In genomic region chr18:8450013-8450412, GRCh38 we compare ENCODE assay signal across 9 cellular contexts.
DNase-seq lines count a peak whose midpoint lies in the region; ATAC-seq and TF ChIP-seq lines count a peak whose summit lies in the region.
"Had no signal": no experiment of that assay in that cellular context is flagged by ENCODE, and none has a peak within 500 bp of the region (broad histone marks: within the 10 kb centered on the region; RNA-seq: fewer than 3 reads in every experiment).

No MANE protein-coding gene starts in this region.

- H3K4me1 Mint-ChIP-seq in T-helper 17 cell, result no peaks in the 10 kb centered on the region
- no peaks in the 10 kb centered on the region for H3K4me1 Mint-ChIP-seq in activated CD4-positive, alpha-beta T cell treated with anti-CD3 and anti-CD28 coated beads, Interleukin-2, amount 10 ng/mL, durations not matched to agents 24 days and 14 days

- peak; percentile 73 for DNase-seq in DMS53 (lab: John Stamatoyannopoulos, UW)
- DNase-seq in HuH-7 (ENCODE audit: low spot score), result peak; percentile 58
- no peak for DNase-seq in brain microvascular endothelial cell
- no peak for DNase-seq in mucosa of descending colon
- DNase-seq in T-helper 17 cell, result no peak
- DNase-seq in activated CD4-positive, alpha-beta T cell treated with anti-CD3 and anti-CD28 coated beads, Interleukin-2, amount 10 ng/mL, durations not matched to agents 24 days and 14 days, result no peak
- no peak for DNase-seq in MV-4-11 (lab: John Stamatoyannopoulos, UW)
- DNase-seq: occipital lobe had no signal

- H3K4me3 ChIP-seq in brain microvascular endothelial cell (ENCODE audit: low read depth, low read length), result no peak overlapping the region
- no peak overlapping the region for H3K4me3 ChIP-seq in mucosa of descending colon

- no peaks in the 10 kb centered on the region for H3K36me3 ChIP-seq in brain microvascular endothelial cell (replicated peaks)
- H3K36me3 ChIP-seq in mucosa of descending colon (ENCODE audit: low read depth), result no peaks in the 10 kb centered on the region

- no peak overlapping the region for H3K27ac Mint-ChIP-seq in T-helper 17 cell
- H3K27ac Mint-ChIP-seq in activated CD4-positive, alpha-beta T cell treated with anti-CD3 and anti-CD28 coated beads, Interleukin-2, amount 10 ng/mL, durations not matched to agents 24 days and 14 days, result no peak overlapping the region

- H3K4me3 Mint-ChIP-seq in T-helper 17 cell, result no peak overlapping the region
- H3K4me3 Mint-ChIP-seq in activated CD4-positive, alpha-beta T cell treated with anti-CD3 and anti-CD28 coated beads, Interleukin-2, amount 10 ng/mL, durations not matched to agents 24 days and 14 days, result no peak overlapping the region

- in situ Hi-C loops in brain microvascular endothelial cell (cut with HindIII; ENCODE audit: low pct_ligation_motif_present, low sequenced_read_pairs), result no loop called here

- H3K27ac ChIP-seq in brain microvascular endothelial cell, result no peak overlapping the region

- no peaks in the 10 kb centered on the region for H3K9me3 Mint-ChIP-seq in activated CD4-positive, alpha-beta T cell treated with anti-CD3 and anti-CD28 coated beads, Interleukin-2, amount 10 ng/mL, durations not matched to agents 24 days and 14 days

- no peaks in the 10 kb centered on the region for H3K4me1 ChIP-seq in mucosa of descending colon (ENCODE audit: low read depth)

- H3K27me3 ChIP-seq in brain microvascular endothelial cell (replicated peaks), result no peaks in the 10 kb centered on the region

- peaks cover 4% of the 10 kb centered on the region for H3K36me3 Mint-ChIP-seq in T-helper 17 cell (ENCODE audit: low read depth)
- H3K36me3 Mint-ChIP-seq in activated CD4-positive, alpha-beta T cell treated with anti-CD3 and anti-CD28 coated beads, Interleukin-2, amount 10 ng/mL, durations not matched to agents 24 days and 14 days (ENCODE audit: low read depth), result no peaks in the 10 kb centered on the region

- peak; percentile 34 for ATAC-seq in mucosa of descending colon
- ATAC-seq in T-helper 17 cell, result no peak
- ATAC-seq in HG03196 (IDR thresholded peaks at IDR 0.05; ENCODE audit: unreplicated experiment), result no peak

- intact Hi-C loops in mucosa of descending colon (cut with DNase I, micrococcal nuclease), result no loop called here
- intact Hi-C loops in activated CD4-positive, alpha-beta T cell treated with anti-CD3 and anti-CD28 coated beads, Interleukin-2, amount 10 ng/mL, durations not matched to agents 24 days and 14 days (cut with micrococcal nuclease), result no loop called here

- TF ChIP-seq CTCF in brain microvascular endothelial cell (IDR thresholded peaks at IDR 0.05; ENCODE audit: low read depth, low read length, missing control alignments) (peak; percentile 81), mucosa of descending colon (IDR thresholded peaks at IDR 0.05) (no peak)

- H3K27me3 Mint-ChIP-seq in T-helper 17 cell, result peaks cover 8% of the 10 kb centered on the region
- H3K27me3 Mint-ChIP-seq in activated CD4-positive, alpha-beta T cell treated with anti-CD3 and anti-CD28 coated beads, Interleukin-2, amount 10 ng/mL, durations not matched to agents 24 days and 14 days, result no peaks in the 10 kb centered on the region

- H3K9me3 ChIP-seq in mucosa of descending colon, result no peaks in the 10 kb centered on the region
- H3K9me3 ChIP-seq in T-helper 17 cell (ENCODE audit: control insufficient read depth, low read length, poor library complexity, severe bottlenecking), result no peaks in the 10 kb centered on the region

Comparison
In these comparisons a context has a peak if more than half of its experiments do, and no peak if none do; other contexts are left out.
1. DNase-seq: peak in DMS53 (single experiment) and HuH-7 (single experiment); none in brain microvascular endothelial cell (single experiment), mucosa of descending colon (0 of 3), T-helper 17 cell (0 of 3), activated CD4-positive, alpha-beta T cell treated with anti-CD3 and anti-CD28 coated beads, Interleukin-2, amount 10 ng/mL, durations not matched to agents 24 days and 14 days (single experiment) and MV-4-11 (single experiment).